Comparison of ENCODE assay signal across 8 cellular contexts in genomic region chr10:69056129-69056528, GRCh38. TPM values are rescaled to one million over a fixed set of nuclear protein-coding genes. Genes with fewer than 3 reads are reported as not detected.
DNase-seq lines count a peak whose midpoint lies in the region; ATAC-seq and TF ChIP-seq lines count a peak whose summit lies in the region.

No MANE protein-coding gene starts in this region.

- peak overlapping the region; percentile 55 for H3K27ac ChIP-seq in CD4-positive, CD25-positive, alpha-beta regulatory T cell (ENCODE audit: insufficient read depth, low read length, poor library complexity, severe bottlenecking)
- no peak overlapping the region for H3K27ac ChIP-seq in thyroid gland

- H3K9me3 Mint-ChIP-seq in CD4-positive, CD25-positive, alpha-beta regulatory T cell: peaks cover 0 to 2% (median 0%) of the 10 kb centered on the region in 7 donors
- H3K9me3 Mint-ChIP-seq in HFFc6 (no peaks in the 10 kb centered on the region), nephron progenitor cell (no peaks in the 10 kb centered on the region)
- no peaks in the 10 kb centered on the region for H3K9me3 Mint-ChIP-seq in dendritic cell treated with granulocyte-macrophage colony-stimulating factor and Interleukin-4, amounts not matched to agents 40 ng/mL and 50 ng/mL, for 4 days

- H3K9me3 ChIP-seq in CD4-positive, CD25-positive, alpha-beta regulatory T cell (ENCODE audit: control insufficient read depth in 2 of 2, low read length in 2 of 2): no peaks in the 10 kb centered on the region
- no peaks in the 10 kb centered on the region for H3K9me3 ChIP-seq in thyroid gland

- H3K4me1 Mint-ChIP-seq in CD4-positive, CD25-positive, alpha-beta regulatory T cell: peaks cover 17 to 57% (median 35%) of the 10 kb centered on the region in 4 donors
- H3K4me1 Mint-ChIP-seq in HFFc6 (ENCODE audit: low read depth): peaks cover 45% of the 10 kb centered on the region
- peaks cover 75% of the 10 kb centered on the region for H3K4me1 Mint-ChIP-seq in dendritic cell treated with granulocyte-macrophage colony-stimulating factor and Interleukin-4, amounts not matched to agents 40 ng/mL and 50 ng/mL, for 4 days (ENCODE audit: low read depth)
- peaks cover 20% of the 10 kb centered on the region for H3K4me1 Mint-ChIP-seq in nephron progenitor cell

- no peak for TF ChIP-seq POLR2A in thyroid gland (IDR thresholded peaks at IDR 0.05)

- no peaks in the 10 kb centered on the region for H3K27me3 Mint-ChIP-seq in CD4-positive, CD25-positive, alpha-beta regulatory T cell
- H3K27me3 Mint-ChIP-seq in HFFc6 (ENCODE audit: insufficient read depth) (peaks cover 9% of the 10 kb centered on the region), nephron progenitor cell (ENCODE audit: low read depth, poor library complexity) (peaks cover 7% of the 10 kb centered on the region)
- H3K27me3 Mint-ChIP-seq in dendritic cell treated with granulocyte-macrophage colony-stimulating factor and Interleukin-4, amounts not matched to agents 40 ng/mL and 50 ng/mL, for 4 days: no peaks in the 10 kb centered on the region

- no peak for TF ChIP-seq CTCF in HFFc6 (IDR thresholded peaks at IDR 0.05)
- TF ChIP-seq CTCF in nephron progenitor cell (IDR thresholded peaks at IDR 0.05): no peak
- no peak for TF ChIP-seq CTCF in thyroid gland (IDR thresholded peaks at IDR 0.05)

- peak overlapping the region; percentile 49 to 91 (median 85) for H3K27ac Mint-ChIP-seq in CD4-positive, CD25-positive, alpha-beta regulatory T cell
- H3K27ac Mint-ChIP-seq in HFFc6 (peak overlapping the region; percentile 88), nephron progenitor cell (peak overlapping the region; percentile 90)
- H3K27ac Mint-ChIP-seq in dendritic cell treated with granulocyte-macrophage colony-stimulating factor and Interleukin-4, amounts not matched to agents 40 ng/mL and 50 ng/mL, for 4 days: peak overlapping the region; percentile 94

- peak overlapping the region in 3 of 4 donors; percentile 8 to 63 (median 55) for H3K4me3 Mint-ChIP-seq in CD4-positive, CD25-positive, alpha-beta regulatory T cell
- no peak overlapping the region for H3K4me3 Mint-ChIP-seq in HFFc6
- peak overlapping the region; percentile 57 for H3K4me3 Mint-ChIP-seq in dendritic cell treated with granulocyte-macrophage colony-stimulating factor and Interleukin-4, amounts not matched to agents 40 ng/mL and 50 ng/mL, for 4 days
- no peak overlapping the region for H3K4me3 Mint-ChIP-seq in nephron progenitor cell

- WGBS in thyroid gland, 2 donors: 57 to 68% methylated on average over 7 of the region's 7 CpGs

- no peaks in the 10 kb centered on the region for H3K36me3 Mint-ChIP-seq in CD4-positive, CD25-positive, alpha-beta regulatory T cell
- H3K36me3 Mint-ChIP-seq in HFFc6 (ENCODE audit: low read depth) (no peaks in the 10 kb centered on the region), nephron progenitor cell (ENCODE audit: low read depth) (no peaks in the 10 kb centered on the region)
- no peaks in the 10 kb centered on the region for H3K36me3 Mint-ChIP-seq in dendritic cell treated with granulocyte-macrophage colony-stimulating factor and Interleukin-4, amounts not matched to agents 40 ng/mL and 50 ng/mL, for 4 days (ENCODE audit: low read depth)

- H3K4me1 ChIP-seq in CD4-positive, CD25-positive, alpha-beta regulatory T cell (ENCODE audit: control insufficient read depth, insufficient read depth, low read length, poor library complexity, severe bottlenecking): peaks cover 42% of the 10 kb centered on the region
- no peaks in the 10 kb centered on the region for H3K4me1 ChIP-seq in thyroid gland

- ATAC-seq in CD4-positive, CD25-positive, alpha-beta regulatory T cell (ENCODE audit: low read depth in 2 of 2): no peak

- H3K4me3 ChIP-seq in CD4-positive, CD25-positive, alpha-beta regulatory T cell (ENCODE audit: low read depth, low read length): no peak overlapping the region
- no peak overlapping the region for H3K4me3 ChIP-seq in thyroid gland (replicated peaks in 1 of 3)

- no peaks in the 10 kb centered on the region for H3K36me3 ChIP-seq in CD4-positive, CD25-positive, alpha-beta regulatory T cell (ENCODE audit: control insufficient read depth, insufficient read depth, low read length)
- H3K36me3 ChIP-seq in thyroid gland: no peaks in the 10 kb centered on the region

- intact Hi-C loops in dendritic cell treated with granulocyte-macrophage colony-stimulating factor and Interleukin-4, amounts not matched to agents 40 ng/mL and 50 ng/mL, for 4 days (cut with micrococcal nuclease): no loop called here
- intact Hi-C loops in thyroid gland (cut with DNase I): no loop called here

- H3K27me3 ChIP-seq in CD4-positive, CD25-positive, alpha-beta regulatory T cell (ENCODE audit: control insufficient read depth, insufficient read depth, low read length): no peaks in the 10 kb centered on the region
- no peaks in the 10 kb centered on the region for H3K27me3 ChIP-seq in thyroid gland

- no peak for DNase-seq in CD4-positive, CD25-positive, alpha-beta regulatory T cell
- no peak for DNase-seq in HFFc6
- no peak for DNase-seq in nephron progenitor cell
- no peak for DNase-seq in stimulated activated naive CD4-positive, alpha-beta T cell (lab: John Stamatoyannopoulos, UW)
- DNase-seq in thyroid gland: no peak
- no peak for DNase-seq in germinal center (ENCODE audit: low spot score)
- DNase-seq in NCI-H2029 treated with DMSO at 0.1 percent for 48 hours (lab: John Stamatoyannopoulos, UW): no peak

RNA-seq across cellular contexts. Expression of gene SRGN, which starts 31.8 kb away (rescaled TPM):
- 580 TPM for total RNA-seq in CD4-positive, CD25-positive, alpha-beta regulatory T cell
- 100 to 1,000 TPM; 254 to 402 (median 306) TPM for polyA plus RNA-seq in CD4-positive, CD25-positive, alpha-beta regulatory T cell
- total RNA-seq in HFFc6 (2021; fragmentation: NEBNext Ultra II Directional; extraction: Animal tissue kit (Norgen Biotek cat#: 25700)): 100 to 1,000 TPM; 128 to 471 (median 424) TPM
- total RNA-seq in thyroid gland: 100 to 1,000 TPM in 1 of 4 donors, 10 to 100 TPM in 3; 30.7 to 140 (median 40.3) TPM

Comparison
In these comparisons a context has a peak if more than half of its experiments do, and no peak if none do; other contexts are left out.
1. H3K4me3 Mint-ChIP-seq: peak in CD4-positive, CD25-positive, alpha-beta regulatory T cell (3 of 4) and dendritic cell treated with granulocyte-macrophage colony-stimulating factor and Interleukin-4, amounts not matched to agents 40 ng/mL and 50 ng/mL, for 4 days (single experiment); none in HFFc6 (single experiment) and nephron progenitor cell (single experiment).
2. Peak in every context shown above with its lines, with median percentiles within 50 percentile points of each other: H3K27ac Mint-ChIP-seq.